1 cellular context compared by ENCODE assay signal in the genomic region with DNA sequence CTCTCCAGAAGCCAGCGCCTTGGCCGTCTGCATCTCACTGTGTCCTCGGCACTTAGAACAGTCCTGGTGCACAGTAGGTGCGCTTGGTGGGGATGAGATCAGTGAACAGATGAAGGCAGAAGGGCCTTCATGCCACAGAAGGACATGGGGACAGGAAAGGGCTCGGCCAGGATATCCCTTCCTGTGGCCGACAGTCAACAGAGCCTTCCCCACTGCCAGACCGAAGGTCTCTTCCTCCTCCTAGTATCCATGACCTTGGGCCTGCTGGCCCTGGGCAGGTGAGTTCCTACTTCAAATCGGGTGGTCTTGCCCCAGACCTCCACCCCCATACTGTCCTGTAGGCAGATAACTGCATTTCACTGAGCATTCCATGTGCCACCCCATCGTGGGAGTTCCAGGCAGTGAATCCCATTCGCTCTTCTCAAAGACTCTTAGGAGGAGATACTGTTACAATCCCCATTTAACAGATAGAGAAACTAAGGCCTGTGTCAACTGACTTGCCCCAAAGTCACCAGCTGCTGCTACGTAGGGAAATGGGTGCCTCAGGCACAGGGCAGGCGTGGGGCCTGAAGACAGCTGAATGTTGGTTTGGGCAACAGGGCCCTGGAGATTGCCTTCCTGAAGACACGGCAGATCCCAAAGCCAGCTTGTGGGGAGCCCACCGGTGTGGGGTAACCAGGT.
TF ChIP-seq lines count a peak whose summit lies in the region.

No MANE protein-coding gene starts in this region.

TF ChIP-seq in K562, 482 proteins besides CTCF, POLR2A, EP300 and RAD21:
- TF ChIP-seq ZKSCAN1 (IDR thresholded peaks at IDR 0.05; ENCODE audit: low read depth, low read length) = peak; percentile 85
- TF ChIP-seq RBM25 (IDR thresholded peaks at IDR 0.05; ENCODE audit: low read depth, low read length, severe bottlenecking) = peak; percentile 66
- TF ChIP-seq, protein P1, sequence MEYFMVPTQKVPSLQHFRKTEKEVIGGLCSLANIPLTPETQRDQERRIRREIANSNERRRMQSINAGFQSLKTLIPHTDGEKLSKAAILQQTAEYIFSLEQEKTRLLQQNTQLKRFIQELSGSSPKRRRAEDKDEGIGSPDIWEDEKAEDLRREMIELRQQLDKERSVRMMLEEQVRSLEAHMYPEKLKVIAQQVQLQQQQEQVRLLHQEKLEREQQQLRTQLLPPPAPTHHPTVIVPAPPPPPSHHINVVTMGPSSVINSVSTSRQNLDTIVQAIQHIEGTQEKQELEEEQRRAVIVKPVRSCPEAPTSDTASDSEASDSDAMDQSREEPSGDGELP (CRISPR knock-in tag; IDR thresholded peaks at IDR 0.05; ENCODE audit: borderline replicate concordance) = 0 out of 2 replicates have a peak, but pooled peaks have one; percentile 18
- no peak for TF ChIP-seq ZNF263 (CRISPR knock-in tag; IDR thresholded peaks at IDR 0.05; ENCODE audit: borderline replicate concordance)
- peak in 1 of 2 experiments; percentile 23; a peak in 1 of 4 replicates for TF ChIP-seq KDM1A (IDR thresholded peaks at IDR 0.05)
- TF ChIP-seq, protein P2, sequence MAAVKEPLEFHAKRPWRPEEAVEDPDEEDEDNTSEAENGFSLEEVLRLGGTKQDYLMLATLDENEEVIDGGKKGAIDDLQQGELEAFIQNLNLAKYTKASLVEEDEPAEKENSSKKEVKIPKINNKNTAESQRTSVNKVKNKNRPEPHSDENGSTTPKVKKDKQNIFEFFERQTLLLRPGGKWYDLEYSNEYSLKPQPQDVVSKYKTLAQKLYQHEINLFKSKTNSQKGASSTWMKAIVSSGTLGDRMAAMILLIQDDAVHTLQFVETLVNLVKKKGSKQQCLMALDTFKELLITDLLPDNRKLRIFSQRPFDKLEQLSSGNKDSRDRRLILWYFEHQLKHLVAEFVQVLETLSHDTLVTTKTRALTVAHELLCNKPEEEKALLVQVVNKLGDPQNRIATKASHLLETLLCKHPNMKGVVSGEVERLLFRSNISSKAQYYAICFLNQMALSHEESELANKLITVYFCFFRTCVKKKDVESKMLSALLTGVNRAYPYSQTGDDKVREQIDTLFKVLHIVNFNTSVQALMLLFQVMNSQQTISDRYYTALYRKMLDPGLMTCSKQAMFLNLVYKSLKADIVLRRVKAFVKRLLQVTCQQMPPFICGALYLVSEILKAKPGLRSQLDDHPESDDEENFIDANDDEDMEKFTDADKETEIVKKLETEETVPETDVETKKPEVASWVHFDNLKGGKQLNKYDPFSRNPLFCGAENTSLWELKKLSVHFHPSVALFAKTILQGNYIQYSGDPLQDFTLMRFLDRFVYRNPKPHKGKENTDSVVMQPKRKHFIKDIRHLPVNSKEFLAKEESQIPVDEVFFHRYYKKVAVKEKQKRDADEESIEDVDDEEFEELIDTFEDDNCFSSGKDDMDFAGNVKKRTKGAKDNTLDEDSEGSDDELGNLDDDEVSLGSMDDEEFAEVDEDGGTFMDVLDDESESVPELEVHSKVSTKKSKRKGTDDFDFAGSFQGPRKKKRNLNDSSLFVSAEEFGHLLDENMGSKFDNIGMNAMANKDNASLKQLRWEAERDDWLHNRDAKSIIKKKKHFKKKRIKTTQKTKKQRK (IDR thresholded peaks at IDR 0.05; ENCODE audit: borderline replicate concordance, low read depth, low read length) = no peak
- TF ChIP-seq SP1 (CRISPR knock-in tag; IDR thresholded peaks at IDR 0.05) = no peak
- 0 out of 4 replicates have a peak, but pooled peaks of 1 of the 2 experiments have one; percentile 33 for TF ChIP-seq RCOR1 (IDR thresholded peaks at IDR 0.05; ENCODE audit: borderline replicate concordance in 1 of 2, low read depth in 2 of 2, low read length in 2 of 2)
- TF ChIP-seq, protein P3, sequence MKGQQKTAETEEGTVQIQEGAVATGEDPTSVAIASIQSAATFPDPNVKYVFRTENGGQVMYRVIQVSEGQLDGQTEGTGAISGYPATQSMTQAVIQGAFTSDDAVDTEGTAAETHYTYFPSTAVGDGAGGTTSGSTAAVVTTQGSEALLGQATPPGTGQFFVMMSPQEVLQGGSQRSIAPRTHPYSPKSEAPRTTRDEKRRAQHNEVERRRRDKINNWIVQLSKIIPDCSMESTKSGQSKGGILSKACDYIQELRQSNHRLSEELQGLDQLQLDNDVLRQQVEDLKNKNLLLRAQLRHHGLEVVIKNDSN (CRISPR knock-in tag; IDR thresholded peaks at IDR 0.05) = no peak
- TF ChIP-seq BCOR (IDR thresholded peaks at IDR 0.05) = peak; percentile 54
- TF ChIP-seq SUPT5H (IDR thresholded peaks at IDR 0.05) = no peak
- TF ChIP-seq ZNF232 (CRISPR knock-in tag; IDR thresholded peaks at IDR 0.05) = no peak
- TF ChIP-seq NR3C1 (CRISPR knock-in tag; IDR thresholded peaks at IDR 0.05) = no peak
- no peak for TF ChIP-seq TBL1XR1 (IDR thresholded peaks at IDR 0.05; ENCODE audit: low read length in 2 of 2)
